ENCODE assay signal across 20 cellular contexts in the genomic region with DNA sequence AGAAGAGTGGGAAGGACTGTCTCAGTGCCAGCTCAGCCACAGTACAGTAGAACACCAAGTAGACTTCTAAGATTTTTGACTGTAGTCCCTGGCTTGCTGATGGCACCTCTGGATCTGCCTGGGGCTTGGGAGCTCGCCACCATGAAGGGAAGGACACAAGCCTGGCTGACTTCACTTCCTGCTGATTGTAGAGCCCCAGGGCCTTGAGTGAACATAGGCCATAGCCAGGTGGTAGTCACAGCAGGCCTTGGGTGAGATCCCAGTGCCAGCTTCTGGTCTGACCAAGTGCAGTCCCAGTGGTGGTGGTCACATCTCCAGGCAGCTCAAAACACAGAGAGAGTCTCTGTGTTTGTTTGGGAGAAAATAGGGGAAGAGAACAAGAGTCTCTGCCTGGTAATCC.
"Had no signal": no experiment of that assay in that cellular context is flagged by ENCODE, and none has a peak within 500 bp of the region (broad histone marks: within the 10 kb centered on the region; RNA-seq: fewer than 3 reads in every experiment).

No MANE protein-coding gene starts in this region.

- H3K27me3 Mint-ChIP-seq: progenitor cell of endocrine pancreas; stimulated activated naive B cell treated with anti-CD40 and anti-IgM and Interleukin-4, amounts not matched to agents 10 μg/mL and 1 μg/mL and 100 μg/mL, for 72 hours; stimulated activated naive CD8-positive, alpha-beta T cell treated with anti-CD3 and anti-CD28 coated beads, Interleukin-15, Interleukin-2, amounts not matched to agents 100 ng/mL and 50 ng/mL, for 24 hours had no signal

- DNase-seq: cortex of kidney; effector CD4-positive, alpha-beta T cell; hypothalamus; mesendoderm; midbrain; naive thymus-derived CD4-positive, alpha-beta T cell; right lobe of liver; small intestine; stimulated activated CD4-positive, alpha-beta T cell treated with anti-CD3 and anti-CD28 coated beads, Interleukin-15, amount 100 ng/mL, for 24 hours; stimulated activated CD4-positive, alpha-beta T cell treated with anti-CD3 and anti-CD28 coated beads, Interleukin-2, amount 100 ng/mL, for 48 hours; stimulated activated naive B cell treated with anti-CD40 and anti-IgM and Interleukin-4, amounts not matched to agents 10 μg/mL and 1 μg/mL and 100 μg/mL, for 72 hours; upper lobe of left lung had no signal

- H3K9me3 ChIP-seq: right lobe of liver, thoracic aorta, tibial nerve, upper lobe of left lung had no signal

- H3K36me3 ChIP-seq: neural progenitor cell, right lobe of liver, thoracic aorta, tibial nerve, upper lobe of left lung had no signal

- ATAC-seq: naive thymus-derived CD4-positive, alpha-beta T cell; right lobe of liver; stimulated activated naive B cell treated with anti-CD40 and anti-IgM and Interleukin-4, amounts not matched to agents 10 μg/mL and 1 μg/mL and 100 μg/mL, for 72 hours had no signal

- H3K27ac ChIP-seq: dorsolateral prefrontal cortex, neural progenitor cell, parathyroid adenoma, right lobe of liver, thoracic aorta, tibial nerve, upper lobe of left lung had no signal

- H3K4me1 ChIP-seq: neural progenitor cell, right lobe of liver, tibial nerve, upper lobe of left lung had no signal

- H3K4me3 Mint-ChIP-seq: naive thymus-derived CD4-positive, alpha-beta T cell; nephron; neural progenitor cell; stimulated activated naive B cell treated with anti-CD40 and anti-IgM and Interleukin-4, amounts not matched to agents 10 μg/mL and 1 μg/mL and 100 μg/mL, for 72 hours; stimulated activated naive CD8-positive, alpha-beta T cell treated with anti-CD3 and anti-CD28 coated beads, Interleukin-15, Interleukin-2, amounts not matched to agents 100 ng/mL and 50 ng/mL, for 24 hours had no signal

- H3K36me3 Mint-ChIP-seq: neural progenitor cell; stimulated activated naive B cell treated with anti-CD40 and anti-IgM and Interleukin-4, amounts not matched to agents 10 μg/mL and 1 μg/mL and 100 μg/mL, for 72 hours had no signal

- H3K4me3 ChIP-seq: dorsolateral prefrontal cortex, neural progenitor cell, right lobe of liver, thoracic aorta, tibial nerve, upper lobe of left lung had no signal

- H3K4me1 Mint-ChIP-seq: neural progenitor cell; stimulated activated naive B cell treated with anti-CD40 and anti-IgM and Interleukin-4, amounts not matched to agents 10 μg/mL and 1 μg/mL and 100 μg/mL, for 72 hours had no signal

- H3K9me3 Mint-ChIP-seq: nephron; neural progenitor cell; stimulated activated naive B cell treated with anti-CD40 and anti-IgM and Interleukin-4, amounts not matched to agents 10 μg/mL and 1 μg/mL and 100 μg/mL, for 72 hours; stimulated activated naive CD8-positive, alpha-beta T cell treated with anti-CD3 and anti-CD28 coated beads, Interleukin-15, Interleukin-2, amounts not matched to agents 100 ng/mL and 50 ng/mL, for 24 hours had no signal
